Comparison of ENCODE assay signal across 24 cellular contexts in genomic region chr22:46417268-46417580, GRCh38.
"Had no signal": no experiment of that assay in that cellular context is flagged by ENCODE, and none has a peak within 500 bp of the region (broad histone marks: within the 10 kb centered on the region; RNA-seq: fewer than 3 reads in every experiment).

No MANE protein-coding gene starts in this region.

- H3K9me3 ChIP-seq: gastroesophageal sphincter, sigmoid colon, upper lobe of left lung, vagina had no signal

- H3K9me3 Mint-ChIP-seq: activated CD4-positive, alpha-beta memory T cell treated with anti-CD3 and anti-CD28 coated beads, Interleukin-2, amount 10 ng/mL, durations not matched to agents 7 days and 5 days; activated CD4-positive, alpha-beta T cell treated with anti-CD3 and anti-CD28 coated beads, Interleukin-2, amount 10 ng/mL, durations not matched to agents 7 days and 5 days; activated naive CD8-positive, alpha-beta T cell treated with anti-CD3 and anti-CD28 coated beads, Interleukin-2, amount 50 U/mL, for 24 hours; activated T-cell treated with anti-CD3 and anti-CD28 coated beads, Interleukin-2, amount 50 U/mL, for 24 hours; effector memory CD8-positive, alpha-beta T cell; naive thymus-derived CD4-positive, alpha-beta T cell; neural progenitor cell; stimulated activated effector memory CD8-positive, alpha-beta T cell treated with anti-CD3 and anti-CD28 coated beads, Interleukin-12 subunit alpha, Interleukin-12 subunit beta, amount 100 ng/mL, for 72 hours; stimulated activated naive CD8-positive, alpha-beta T cell treated with anti-CD3 and anti-CD28 coated beads, Interleukin-15, amount 100 ng/mL, for 72 hours had no signal

- H3K27me3 Mint-ChIP-seq: activated CD4-positive, alpha-beta memory T cell treated with anti-CD3 and anti-CD28 coated beads, Interleukin-2, amount 10 ng/mL, durations not matched to agents 7 days and 5 days; activated CD4-positive, alpha-beta T cell treated with anti-CD3 and anti-CD28 coated beads, Interleukin-2, amount 10 ng/mL, durations not matched to agents 7 days and 5 days; activated naive CD8-positive, alpha-beta T cell treated with anti-CD3 and anti-CD28 coated beads, Interleukin-2, amount 50 U/mL, for 24 hours; activated T-cell treated with anti-CD3 and anti-CD28 coated beads, Interleukin-2, amount 50 U/mL, for 24 hours; stimulated activated naive CD8-positive, alpha-beta T cell treated with anti-CD3 and anti-CD28 coated beads, Interleukin-15, amount 100 ng/mL, for 72 hours had no signal

- ATAC-seq: activated naive CD8-positive, alpha-beta T cell treated with anti-CD3 and anti-CD28 coated beads, Interleukin-2, amount 50 U/mL, for 24 hours; effector memory CD8-positive, alpha-beta T cell; gastroesophageal sphincter; naive thymus-derived CD4-positive, alpha-beta T cell; stimulated activated effector memory CD8-positive, alpha-beta T cell treated with anti-CD3 and anti-CD28 coated beads, Interleukin-12 subunit alpha, Interleukin-12 subunit beta, amount 100 ng/mL, for 72 hours; stimulated activated naive CD8-positive, alpha-beta T cell treated with anti-CD3 and anti-CD28 coated beads, Interleukin-15, amount 100 ng/mL, for 72 hours had no signal

- H3K36me3 ChIP-seq: gastroesophageal sphincter, neural progenitor cell, sigmoid colon, upper lobe of left lung, vagina had no signal

- H3K4me3 Mint-ChIP-seq: activated CD4-positive, alpha-beta memory T cell treated with anti-CD3 and anti-CD28 coated beads, Interleukin-2, amount 10 ng/mL, durations not matched to agents 7 days and 5 days; activated CD4-positive, alpha-beta T cell treated with anti-CD3 and anti-CD28 coated beads, Interleukin-2, amount 10 ng/mL, durations not matched to agents 7 days and 5 days; activated naive CD8-positive, alpha-beta T cell treated with anti-CD3 and anti-CD28 coated beads, Interleukin-2, amount 50 U/mL, for 24 hours; activated T-cell treated with anti-CD3 and anti-CD28 coated beads, Interleukin-2, amount 50 U/mL, for 24 hours; effector memory CD8-positive, alpha-beta T cell; naive thymus-derived CD4-positive, alpha-beta T cell; neural progenitor cell; stimulated activated effector memory CD8-positive, alpha-beta T cell treated with anti-CD3 and anti-CD28 coated beads, Interleukin-12 subunit alpha, Interleukin-12 subunit beta, amount 100 ng/mL, for 72 hours; stimulated activated naive CD8-positive, alpha-beta T cell treated with anti-CD3 and anti-CD28 coated beads, Interleukin-15, amount 100 ng/mL, for 72 hours had no signal

- H3K4me1 ChIP-seq: gastroesophageal sphincter, sigmoid colon, upper lobe of left lung, vagina had no signal

- DNase-seq: activated CD4-positive, alpha-beta memory T cell treated with anti-CD3 and anti-CD28 coated beads, Interleukin-2, amount 10 ng/mL, durations not matched to agents 7 days and 5 days; activated CD4-positive, alpha-beta T cell treated with anti-CD3 and anti-CD28 coated beads for 1 hour; activated CD4-positive, alpha-beta T cell treated with anti-CD3 and anti-CD28 coated beads, Interleukin-2, amount 10 ng/mL, durations not matched to agents 7 days and 5 days; activated CD8-positive, alpha-beta memory T cell treated with anti-CD3 and anti-CD28 coated beads, Interleukin-2, amount 50 U/mL, for 48 hours; activated gamma-delta T cell treated with Interleukin-2 at 50 U/mL for 16 hours; activated naive CD4-positive, alpha-beta T cell treated with anti-CD3 and anti-CD28 coated beads, Interleukin-2, amount 50 U/mL, for 16 hours; activated naive CD8-positive, alpha-beta T cell treated with anti-CD3 and anti-CD28 coated beads, Interleukin-2, amount 50 U/mL, for 24 hours; activated T-cell treated with anti-CD3 and anti-CD28 coated beads, Interleukin-2, amount 50 U/mL, for 24 hours; cortex of kidney; effector memory CD8-positive, alpha-beta T cell; hypothalamus; midbrain; naive thymus-derived CD4-positive, alpha-beta T cell; sigmoid colon; small intestine; stimulated activated CD4-positive, alpha-beta T cell treated with anti-CD3 and anti-CD28 coated beads, Interleukin-4, amount 100 ng/mL, for 24 hours; stimulated activated naive CD8-positive, alpha-beta T cell treated with anti-CD3 and anti-CD28 coated beads, Interleukin-15, amount 100 ng/mL, for 72 hours; substantia nigra; T-helper 2 cell had no signal

- H3K27ac Mint-ChIP-seq: activated CD4-positive, alpha-beta memory T cell treated with anti-CD3 and anti-CD28 coated beads, Interleukin-2, amount 10 ng/mL, durations not matched to agents 7 days and 5 days; activated CD4-positive, alpha-beta T cell treated with anti-CD3 and anti-CD28 coated beads, Interleukin-2, amount 10 ng/mL, durations not matched to agents 7 days and 5 days; activated naive CD8-positive, alpha-beta T cell treated with anti-CD3 and anti-CD28 coated beads, Interleukin-2, amount 50 U/mL, for 24 hours; activated T-cell treated with anti-CD3 and anti-CD28 coated beads, Interleukin-2, amount 50 U/mL, for 24 hours; effector memory CD8-positive, alpha-beta T cell; naive thymus-derived CD4-positive, alpha-beta T cell; neural progenitor cell; stimulated activated effector memory CD8-positive, alpha-beta T cell treated with anti-CD3 and anti-CD28 coated beads, Interleukin-12 subunit alpha, Interleukin-12 subunit beta, amount 100 ng/mL, for 72 hours; stimulated activated naive CD8-positive, alpha-beta T cell treated with anti-CD3 and anti-CD28 coated beads, Interleukin-15, amount 100 ng/mL, for 72 hours had no signal

- H3K4me1 Mint-ChIP-seq: activated CD4-positive, alpha-beta memory T cell treated with anti-CD3 and anti-CD28 coated beads, Interleukin-2, amount 10 ng/mL, durations not matched to agents 7 days and 5 days; activated CD4-positive, alpha-beta T cell treated with anti-CD3 and anti-CD28 coated beads, Interleukin-2, amount 10 ng/mL, durations not matched to agents 7 days and 5 days; activated naive CD8-positive, alpha-beta T cell treated with anti-CD3 and anti-CD28 coated beads, Interleukin-2, amount 50 U/mL, for 24 hours; stimulated activated effector memory CD8-positive, alpha-beta T cell treated with anti-CD3 and anti-CD28 coated beads, Interleukin-12 subunit alpha, Interleukin-12 subunit beta, amount 100 ng/mL, for 72 hours; stimulated activated naive CD8-positive, alpha-beta T cell treated with anti-CD3 and anti-CD28 coated beads, Interleukin-15, amount 100 ng/mL, for 72 hours had no signal

- H3K4me3 ChIP-seq: gastroesophageal sphincter, neural progenitor cell, sigmoid colon, upper lobe of left lung, vagina had no signal

- H3K27me3 ChIP-seq: neural progenitor cell, upper lobe of left lung, vagina had no signal

- H3K36me3 Mint-ChIP-seq: naive thymus-derived CD4-positive, alpha-beta T cell; stimulated activated effector memory CD8-positive, alpha-beta T cell treated with anti-CD3 and anti-CD28 coated beads, Interleukin-12 subunit alpha, Interleukin-12 subunit beta, amount 100 ng/mL, for 72 hours had no signal

- H3K27ac ChIP-seq: gastroesophageal sphincter, neural progenitor cell, sigmoid colon, upper lobe of left lung, vagina had no signal
